Comparison of ENCODE assay signal across 9 cellular contexts in the genomic region with DNA sequence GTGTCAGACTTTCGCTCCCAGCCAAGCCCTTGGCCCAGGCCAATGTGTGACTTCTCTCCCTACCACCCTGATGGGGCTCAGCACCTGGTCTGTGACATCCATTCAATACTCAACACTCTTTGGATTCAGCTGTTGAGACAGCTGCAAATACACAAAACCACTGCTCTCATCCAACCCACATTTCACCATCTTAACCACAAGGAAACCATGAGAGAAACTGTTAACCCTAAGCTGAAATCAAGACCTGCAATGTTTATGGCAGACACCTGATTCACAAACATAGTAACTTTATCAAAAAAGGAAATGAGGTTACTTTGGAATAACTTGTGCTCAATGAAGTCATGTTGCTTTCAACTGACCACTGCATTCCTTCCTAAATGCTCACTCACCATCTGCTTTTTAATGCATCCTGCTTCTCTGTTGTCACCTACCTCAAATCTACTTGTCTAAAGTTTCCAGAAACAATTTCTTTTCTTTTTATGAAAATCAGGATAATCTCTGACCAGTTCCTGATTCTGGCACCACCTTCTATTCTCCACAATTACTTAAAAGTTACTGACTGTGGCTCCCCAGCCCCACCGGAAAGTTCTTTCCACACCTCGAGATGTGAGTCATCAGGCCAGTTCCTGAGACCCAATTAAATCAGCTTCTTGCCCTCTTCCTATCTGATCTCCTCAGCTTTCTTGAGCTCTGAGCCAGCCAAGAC.
DNase-seq lines count a peak whose midpoint lies in the region; ATAC-seq and TF ChIP-seq lines count a peak whose summit lies in the region.
"Had no signal": no experiment of that assay in that cellular context is flagged by ENCODE, and none has a peak within 500 bp of the region (broad histone marks: within the 10 kb centered on the region; RNA-seq: fewer than 3 reads in every experiment).

No MANE protein-coding gene starts in this region.

- peaks cover 24% of the 10 kb centered on the region for H3K4me1 Mint-ChIP-seq in activated T-helper 17 cell treated with anti-CD3 and anti-CD28 coated beads, Interleukin-2, amount 50 U/mL, for 72 hours
- peaks cover 9% of the 10 kb centered on the region for H3K4me1 Mint-ChIP-seq in WTC11

- peak; percentile 34 for DNase-seq in NK-92 treated with Interleukin-12 subunit alpha and Interleukin-12 subunit beta, amount 100 ng/mL, for 24 hours (lab: John Stamatoyannopoulos, UW)
- DNase-seq in NK-92 (lab: John Stamatoyannopoulos, UW; ENCODE audit: unreplicated experiment) (no peak), HPDE6-E6E7 (ENCODE audit: extremely low spot score) (peak; percentile 52), non-pigmented ciliary epithelial cell (ENCODE audit: low read depth) (peak; percentile 88), WTC11 (ENCODE audit: low spot score) (no peak), Right ventricle myocardium superior (no peak)
- DNase-seq: NCI-H1436 had no signal

- no peak overlapping the region for H3K4me3 Mint-ChIP-seq in activated T-helper 17 cell treated with anti-CD3 and anti-CD28 coated beads, Interleukin-2, amount 50 U/mL, for 72 hours
- H3K4me3 Mint-ChIP-seq in WTC11, result no peak overlapping the region

- H3K36me3 Mint-ChIP-seq in activated T-helper 17 cell treated with anti-CD3 and anti-CD28 coated beads, Interleukin-2, amount 50 U/mL, for 72 hours (ENCODE audit: low read depth), result no peaks in the 10 kb centered on the region
- H3K36me3 Mint-ChIP-seq in WTC11, result no peaks in the 10 kb centered on the region

- H3K9me3 Mint-ChIP-seq in activated T-helper 17 cell treated with anti-CD3 and anti-CD28 coated beads, Interleukin-2, amount 50 U/mL, for 72 hours, result no peaks in the 10 kb centered on the region
- no peaks in the 10 kb centered on the region for H3K9me3 Mint-ChIP-seq in WTC11

- POLR2A ChIA-PET in WTC11 (lab: Charles Lee), result no interaction called here

- H3K27ac Mint-ChIP-seq in activated T-helper 17 cell treated with anti-CD3 and anti-CD28 coated beads, Interleukin-2, amount 50 U/mL, for 72 hours, result no peak overlapping the region
- no peak overlapping the region for H3K27ac Mint-ChIP-seq in WTC11

- CTCF ChIA-PET in WTC11 (lab: Charles Lee), result no interaction called here

- no peak for TF ChIP-seq CTCF in WTC11 (IDR thresholded peaks at IDR 0.05)

- intact Hi-C loops in Right ventricle myocardium superior (cut with DNase I), result no loop called here

- peak; percentile 78 for ATAC-seq in activated T-helper 17 cell treated with anti-CD3 and anti-CD28 coated beads, Interleukin-2, amount 50 U/mL, for 72 hours (replicated peaks)
- ATAC-seq in WTC11 (no peak), Right ventricle myocardium superior (ENCODE audit: poor library complexity) (no peak), GM21786 (IDR thresholded peaks at IDR 0.05; ENCODE audit: unreplicated experiment) (no peak)

- H3K27me3 Mint-ChIP-seq in activated T-helper 17 cell treated with anti-CD3 and anti-CD28 coated beads, Interleukin-2, amount 50 U/mL, for 72 hours, result peaks cover 53% of the 10 kb centered on the region
- H3K27me3 Mint-ChIP-seq in WTC11 (ENCODE audit: low read depth), result no peaks in the 10 kb centered on the region; the same call in 1 of the 2 replicates

TF ChIP-seq in WTC11, 78 proteins besides CTCF, POLR2A, EP300 and RAD21:
- TF ChIP-seq ZNF121 (CRISPR knock-in tag; IDR thresholded peaks at IDR 0.05), result no peak
- no peak for TF ChIP-seq CREB1 (CRISPR knock-in tag; IDR thresholded peaks at IDR 0.05)
- no peak for TF ChIP-seq GABPB1 (CRISPR knock-in tag; IDR thresholded peaks at IDR 0.05)
- no peak for TF ChIP-seq MYBL2 (CRISPR knock-in tag; IDR thresholded peaks at IDR 0.05)
- TF ChIP-seq, protein P1, sequence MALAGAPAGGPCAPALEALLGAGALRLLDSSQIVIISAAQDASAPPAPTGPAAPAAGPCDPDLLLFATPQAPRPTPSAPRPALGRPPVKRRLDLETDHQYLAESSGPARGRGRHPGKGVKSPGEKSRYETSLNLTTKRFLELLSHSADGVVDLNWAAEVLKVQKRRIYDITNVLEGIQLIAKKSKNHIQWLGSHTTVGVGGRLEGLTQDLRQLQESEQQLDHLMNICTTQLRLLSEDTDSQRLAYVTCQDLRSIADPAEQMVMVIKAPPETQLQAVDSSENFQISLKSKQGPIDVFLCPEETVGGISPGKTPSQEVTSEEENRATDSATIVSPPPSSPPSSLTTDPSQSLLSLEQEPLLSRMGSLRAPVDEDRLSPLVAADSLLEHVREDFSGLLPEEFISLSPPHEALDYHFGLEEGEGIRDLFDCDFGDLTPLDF (CRISPR knock-in tag; IDR thresholded peaks at IDR 0.05), result no peak
- TF ChIP-seq, protein P2, sequence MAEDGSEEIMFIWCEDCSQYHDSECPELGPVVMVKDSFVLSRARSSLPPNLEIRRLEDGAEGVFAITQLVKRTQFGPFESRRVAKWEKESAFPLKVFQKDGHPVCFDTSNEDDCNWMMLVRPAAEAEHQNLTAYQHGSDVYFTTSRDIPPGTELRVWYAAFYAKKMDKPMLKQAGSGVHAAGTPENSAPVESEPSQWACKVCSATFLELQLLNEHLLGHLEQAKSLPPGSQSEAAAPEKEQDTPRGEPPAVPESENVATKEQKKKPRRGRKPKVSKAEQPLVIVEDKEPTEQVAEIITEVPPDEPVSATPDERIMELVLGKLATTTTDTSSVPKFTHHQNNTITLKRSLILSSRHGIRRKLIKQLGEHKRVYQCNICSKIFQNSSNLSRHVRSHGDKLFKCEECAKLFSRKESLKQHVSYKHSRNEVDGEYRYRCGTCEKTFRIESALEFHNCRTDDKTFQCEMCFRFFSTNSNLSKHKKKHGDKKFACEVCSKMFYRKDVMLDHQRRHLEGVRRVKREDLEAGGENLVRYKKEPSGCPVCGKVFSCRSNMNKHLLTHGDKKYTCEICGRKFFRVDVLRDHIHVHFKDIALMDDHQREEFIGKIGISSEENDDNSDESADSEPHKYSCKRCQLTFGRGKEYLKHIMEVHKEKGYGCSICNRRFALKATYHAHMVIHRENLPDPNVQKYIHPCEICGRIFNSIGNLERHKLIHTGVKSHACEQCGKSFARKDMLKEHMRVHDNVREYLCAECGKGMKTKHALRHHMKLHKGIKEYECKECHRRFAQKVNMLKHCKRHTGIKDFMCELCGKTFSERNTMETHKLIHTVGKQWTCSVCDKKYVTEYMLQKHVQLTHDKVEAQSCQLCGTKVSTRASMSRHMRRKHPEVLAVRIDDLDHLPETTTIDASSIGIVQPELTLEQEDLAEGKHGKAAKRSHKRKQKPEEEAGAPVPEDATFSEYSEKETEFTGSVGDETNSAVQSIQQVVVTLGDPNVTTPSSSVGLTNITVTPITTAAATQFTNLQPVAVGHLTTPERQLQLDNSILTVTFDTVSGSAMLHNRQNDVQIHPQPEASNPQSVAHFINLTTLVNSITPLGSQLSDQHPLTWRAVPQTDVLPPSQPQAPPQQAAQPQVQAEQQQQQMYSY (CRISPR knock-in tag; IDR thresholded peaks at IDR 0.05), result no peak
- TF ChIP-seq RELA (CRISPR knock-in tag; IDR thresholded peaks at IDR 0.05; ENCODE audit: borderline replicate concordance), result no peak
- TF ChIP-seq ZNF232 (CRISPR knock-in tag; IDR thresholded peaks at IDR 0.05), result no peak
- no peak for TF ChIP-seq NFATC4 (CRISPR knock-in tag; IDR thresholded peaks at IDR 0.05)
- TF ChIP-seq, protein P3, sequence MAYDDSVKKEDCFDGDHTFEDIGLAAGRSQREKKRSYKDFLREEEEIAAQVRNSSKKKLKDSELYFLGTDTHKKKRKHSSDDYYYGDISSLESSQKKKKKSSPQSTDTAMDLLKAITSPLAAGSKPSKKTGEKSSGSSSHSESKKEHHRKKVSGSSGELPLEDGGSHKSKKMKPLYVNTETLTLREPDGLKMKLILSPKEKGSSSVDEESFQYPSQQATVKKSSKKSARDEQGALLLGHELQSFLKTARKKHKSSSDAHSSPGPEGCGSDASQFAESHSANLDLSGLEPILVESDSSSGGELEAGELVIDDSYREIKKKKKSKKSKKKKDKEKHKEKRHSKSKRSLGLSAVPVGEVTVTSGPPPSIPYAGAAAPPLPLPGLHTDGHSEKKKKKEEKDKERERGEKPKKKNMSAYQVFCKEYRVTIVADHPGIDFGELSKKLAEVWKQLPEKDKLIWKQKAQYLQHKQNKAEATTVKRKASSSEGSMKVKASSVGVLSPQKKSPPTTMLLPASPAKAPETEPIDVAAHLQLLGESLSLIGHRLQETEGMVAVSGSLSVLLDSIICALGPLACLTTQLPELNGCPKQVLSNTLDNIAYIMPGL (CRISPR knock-in tag; IDR thresholded peaks at IDR 0.05), result no peak
- TF ChIP-seq FOXK1 (CRISPR knock-in tag; IDR thresholded peaks at IDR 0.05), result no peak
- no peak for TF ChIP-seq TEAD4 (CRISPR knock-in tag; IDR thresholded peaks at IDR 0.05)
- TF ChIP-seq CREM (CRISPR knock-in tag; IDR thresholded peaks at IDR 0.05), result no peak
- TF ChIP-seq ZNF423 (CRISPR knock-in tag; IDR thresholded peaks at IDR 0.05), result no peak
- TF ChIP-seq, protein P4, sequence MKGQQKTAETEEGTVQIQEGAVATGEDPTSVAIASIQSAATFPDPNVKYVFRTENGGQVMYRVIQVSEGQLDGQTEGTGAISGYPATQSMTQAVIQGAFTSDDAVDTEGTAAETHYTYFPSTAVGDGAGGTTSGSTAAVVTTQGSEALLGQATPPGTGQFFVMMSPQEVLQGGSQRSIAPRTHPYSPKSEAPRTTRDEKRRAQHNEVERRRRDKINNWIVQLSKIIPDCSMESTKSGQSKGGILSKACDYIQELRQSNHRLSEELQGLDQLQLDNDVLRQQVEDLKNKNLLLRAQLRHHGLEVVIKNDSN (CRISPR knock-in tag; IDR thresholded peaks at IDR 0.05), result no peak
- no peak for TF ChIP-seq SP1 (CRISPR knock-in tag; conservative IDR thresholded peaks at IDR 0.05)
- TF ChIP-seq, protein P5, sequence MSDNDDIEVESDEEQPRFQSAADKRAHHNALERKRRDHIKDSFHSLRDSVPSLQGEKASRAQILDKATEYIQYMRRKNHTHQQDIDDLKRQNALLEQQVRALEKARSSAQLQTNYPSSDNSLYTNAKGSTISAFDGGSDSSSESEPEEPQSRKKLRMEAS (CRISPR knock-in tag; IDR thresholded peaks at IDR 0.05), result no peak

Comparison
In these comparisons a context has a peak if more than half of its experiments do, and no peak if none do; other contexts are left out.
1. DNase-seq: peak in NK-92 treated with Interleukin-12 subunit alpha and Interleukin-12 subunit beta, amount 100 ng/mL, for 24 hours (single experiment), HPDE6-E6E7 (single experiment) and non-pigmented ciliary epithelial cell (single experiment); none in NK-92 (single experiment), WTC11 (single experiment) and Right ventricle myocardium superior (single experiment).